15 cellular contexts compared by ENCODE assay signal in the genomic region with DNA sequence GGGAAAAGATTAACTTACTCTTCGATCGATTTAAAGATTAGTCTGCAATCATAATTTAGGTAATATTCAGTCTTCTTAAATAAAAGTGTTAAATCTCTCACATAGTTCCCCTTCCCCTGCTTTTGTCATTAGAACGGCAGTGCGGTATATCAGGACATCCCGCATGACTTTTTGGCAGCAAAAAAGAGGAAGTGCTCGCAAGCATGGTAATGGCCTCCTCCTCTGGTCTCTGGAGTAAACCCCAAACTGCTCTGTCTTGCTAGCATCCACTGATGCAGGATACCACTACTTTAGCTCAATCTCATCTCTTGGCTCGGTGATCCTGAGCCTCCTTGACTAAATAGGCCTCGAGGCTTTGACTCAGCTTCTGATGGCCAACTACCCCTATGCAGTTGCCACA.
DNase-seq lines count a peak whose midpoint lies in the region; ATAC-seq and TF ChIP-seq lines count a peak whose summit lies in the region.
"Had no signal": no experiment of that assay in that cellular context is flagged by ENCODE, and none has a peak within 500 bp of the region (broad histone marks: within the 10 kb centered on the region; RNA-seq: fewer than 3 reads in every experiment).

No MANE protein-coding gene starts in this region.

- H4K20me1 ChIP-seq in BLaER1 treated with 17β-estradiol and CSF1 and Interleukin-3, amounts not matched to agents 10 nM and 100 nM = no peaks in the 10 kb centered on the region
- no peaks in the 10 kb centered on the region for H4K20me1 ChIP-seq in SK-N-SH (ENCODE audit: insufficient read depth)

- peak overlapping the region in 2 of 11 experiments; percentile 2 to 13; a peak in 3 of 22 replicates for H3K9ac ChIP-seq in BLaER1 treated with 17β-estradiol and CSF1 and Interleukin-3, amounts not matched to agents 10 nM and 100 nM
- H3K9ac ChIP-seq in SK-N-SH = no peak overlapping the region

- H3K36me3 Mint-ChIP-seq in dendritic cell treated with granulocyte-macrophage colony-stimulating factor and Interleukin-4, amounts not matched to agents 40 ng/mL and 50 ng/mL, for 4 days (ENCODE audit: low read depth) = peaks cover 6% of the 10 kb centered on the region

- H3K27me3 ChIP-seq in BLaER1 treated with 17β-estradiol and CSF1 and Interleukin-3, amounts not matched to agents 10 nM and 100 nM = no peaks in the 10 kb centered on the region
- no peaks in the 10 kb centered on the region for H3K27me3 ChIP-seq in SK-N-SH (ENCODE audit: insufficient read depth)
- H3K27me3 ChIP-seq: SJSA1 had no signal

- H3K4me1 Mint-ChIP-seq in dendritic cell treated with granulocyte-macrophage colony-stimulating factor and Interleukin-4, amounts not matched to agents 40 ng/mL and 50 ng/mL, for 4 days (ENCODE audit: low read depth) = peaks cover 69% of the 10 kb centered on the region

- DNase-seq in MV-4-11 (lab: John Stamatoyannopoulos, UW) (peak; percentile 89), NCI-H2029 (lab: John Stamatoyannopoulos, UW) (no peak), SK-N-SH (no peak), Right ventricle myocardium superior (no peak), NCI-H187 (lab: John Stamatoyannopoulos, UW) (no peak)
- DNase-seq: activated CD8-positive, alpha-beta memory T cell treated with anti-CD3 and anti-CD28 coated beads, Interleukin-2, amount 50 U/mL, for 48 hours; DMS153; glutamatergic neuron; NCI-H1694; WERI-Rb-1 had no signal

- no peak for TF ChIP-seq RAD21 in SK-N-SH (IDR thresholded peaks at IDR 0.05; ENCODE audit: low read length)

- H3K4me3 ChIP-seq in BLaER1 treated with 17β-estradiol and CSF1 and Interleukin-3, amounts not matched to agents 10 nM and 100 nM = no peak overlapping the region
- no peak overlapping the region for H3K4me3 ChIP-seq in SK-N-SH (ENCODE audit: low read depth in 2 of 2, low read length in 1 of 2)
- H3K4me3 ChIP-seq: SJSA1 had no signal

- H3K4me2 ChIP-seq in BLaER1 treated with 17β-estradiol and CSF1 and Interleukin-3, amounts not matched to agents 10 nM and 100 nM = peak overlapping the region; percentile 49 to 75 (median 66)
- H3K4me2 ChIP-seq in SK-N-SH = no peak overlapping the region

- H3K27ac Mint-ChIP-seq in dendritic cell treated with granulocyte-macrophage colony-stimulating factor and Interleukin-4, amounts not matched to agents 40 ng/mL and 50 ng/mL, for 4 days = peak overlapping the region; percentile 74

- no peak overlapping the region for H2AFZ ChIP-seq in SK-N-SH (ENCODE audit: low read depth)

- no peaks in the 10 kb centered on the region for H3K9me2 ChIP-seq in SK-N-SH

- H3K4me1 ChIP-seq in BLaER1 treated with 17β-estradiol and CSF1 and Interleukin-3, amounts not matched to agents 10 nM and 100 nM = peaks cover 34 to 62% (median 49%) of the 10 kb centered on the region in 10 experiments
- H3K4me1 ChIP-seq in SK-N-SH (ENCODE audit: control insufficient read depth in 1 of 2, insufficient read depth in 2 of 2, low read depth in 1 of 2, low read length in 1 of 2) = peaks cover 0 to 8% of the 10 kb centered on the region in 2 experiments; a peak in 1 of 4 replicates
- H3K4me1 ChIP-seq: SJSA1 had no signal

- CTCF ChIA-PET in SK-N-SH (lab: Yijun Ruan, JAX) = no interaction called here

- TF ChIP-seq CTCF in SK-N-SH (IDR thresholded peaks at IDR 0.05) = no peak

- no peaks in the 10 kb centered on the region for H3K79me2 ChIP-seq in SK-N-SH (ENCODE audit: insufficient read depth)

- TF ChIP-seq EP300 in SK-N-SH (IDR thresholded peaks at IDR 0.05; ENCODE audit: borderline replicate concordance in 1 of 2, low read depth in 1 of 2, low read length in 1 of 2) = no peak

- peaks cover 0 to 5% (median 0%) of the 10 kb centered on the region in 11 experiments; a peak in 1 of 22 replicates for H3K36me3 ChIP-seq in BLaER1 treated with 17β-estradiol and CSF1 and Interleukin-3, amounts not matched to agents 10 nM and 100 nM
- no peaks in the 10 kb centered on the region for H3K36me3 ChIP-seq in SK-N-SH (replicated peaks in 1 of 2; ENCODE audit: control insufficient read depth in 1 of 2, insufficient read depth in 2 of 2, low read length in 1 of 2)
- H3K36me3 ChIP-seq: SJSA1, WERI-Rb-1 had no signal

- H3K9me3 ChIP-seq in BLaER1 treated with 17β-estradiol and CSF1 and Interleukin-3, amounts not matched to agents 10 nM and 100 nM (replicated peaks in 1 of 11) = peaks cover 8 to 47% (median 18%) of the 10 kb centered on the region in 11 experiments; a peak in 21 of 22 replicates
- no peaks in the 10 kb centered on the region for H3K9me3 ChIP-seq in SK-N-SH
- H3K9me3 ChIP-seq: SJSA1 had no signal

- intact Hi-C loops in dendritic cell treated with granulocyte-macrophage colony-stimulating factor and Interleukin-4, amounts not matched to agents 40 ng/mL and 50 ng/mL, for 4 days (cut with micrococcal nuclease) = loop anchor here (5.0 kb wide), 1 partner anchor 71 kb away; no protein-coding TSS in a partner anchor
- intact Hi-C loops in Right ventricle myocardium superior (cut with DNase I) = no loop called here

- H3K27ac ChIP-seq in BLaER1 treated with 17β-estradiol and CSF1 and Interleukin-3, amounts not matched to agents 10 nM and 100 nM = peak overlapping the region in 10 of 11 experiments; percentile 17 to 76 (median 63); a peak in 18 of 22 replicates
- no peak overlapping the region for H3K27ac ChIP-seq in SK-N-SH (ENCODE audit: low read depth in 2 of 2, low read length in 1 of 2)
- H3K27ac ChIP-seq: SJSA1, WERI-Rb-1 had no signal

- ATAC-seq in GM18907 (IDR thresholded peaks at IDR 0.05; ENCODE audit: unreplicated experiment) (peak; percentile 49), Right ventricle myocardium superior (ENCODE audit: poor library complexity) (no peak)

- POLR2A ChIA-PET in SK-N-SH (lab: Yijun Ruan, JAX) = no interaction called here

- H3F3A ChIP-seq in SK-N-SH (replicated peaks; ENCODE audit: insufficient read depth) = no peaks in the 10 kb centered on the region

- H3K4me3 Mint-ChIP-seq in dendritic cell treated with granulocyte-macrophage colony-stimulating factor and Interleukin-4, amounts not matched to agents 40 ng/mL and 50 ng/mL, for 4 days = no peak overlapping the region
- H3K4me3 Mint-ChIP-seq: central memory CD8-positive, alpha-beta T cell had no signal

- no peaks in the 10 kb centered on the region for H3K9me3 Mint-ChIP-seq in dendritic cell treated with granulocyte-macrophage colony-stimulating factor and Interleukin-4, amounts not matched to agents 40 ng/mL and 50 ng/mL, for 4 days
- H3K9me3 Mint-ChIP-seq: central memory CD8-positive, alpha-beta T cell had no signal

- no peaks in the 10 kb centered on the region for H3K27me3 Mint-ChIP-seq in dendritic cell treated with granulocyte-macrophage colony-stimulating factor and Interleukin-4, amounts not matched to agents 40 ng/mL and 50 ng/mL, for 4 days
- H3K27me3 Mint-ChIP-seq: central memory CD8-positive, alpha-beta T cell had no signal

- WGBS in SK-N-SH (ENCODE audit: low lambda C conversion rate) = 60% methylated on average over 8 of the region's 8 CpGs

TF ChIP-seq in SK-N-SH, 30 proteins besides CTCF, POLR2A, EP300 and RAD21:
- TF ChIP-seq USF2 (IDR thresholded peaks at IDR 0.05; ENCODE audit: borderline replicate concordance, low read depth, low read length) = no peak
- TF ChIP-seq SIN3A (IDR thresholded peaks at IDR 0.05; ENCODE audit: borderline replicate concordance, low read depth, low read length) = no peak
- no peak for TF ChIP-seq FOSL2 (IDR thresholded peaks at IDR 0.05; ENCODE audit: borderline replicate concordance, low read depth)
- TF ChIP-seq PBX3 (IDR thresholded peaks at IDR 0.05) = no peak
- TF ChIP-seq FOXM1 (IDR thresholded peaks at IDR 0.05; ENCODE audit: low read depth) = no peak
- TF ChIP-seq TAF1 (IDR thresholded peaks at IDR 0.05; ENCODE audit: borderline replicate concordance, low read depth, low read length) = no peak
- no peak for TF ChIP-seq MXI1 (IDR thresholded peaks at IDR 0.05; ENCODE audit: low read depth, low read length)
- TF ChIP-seq, protein P1, sequence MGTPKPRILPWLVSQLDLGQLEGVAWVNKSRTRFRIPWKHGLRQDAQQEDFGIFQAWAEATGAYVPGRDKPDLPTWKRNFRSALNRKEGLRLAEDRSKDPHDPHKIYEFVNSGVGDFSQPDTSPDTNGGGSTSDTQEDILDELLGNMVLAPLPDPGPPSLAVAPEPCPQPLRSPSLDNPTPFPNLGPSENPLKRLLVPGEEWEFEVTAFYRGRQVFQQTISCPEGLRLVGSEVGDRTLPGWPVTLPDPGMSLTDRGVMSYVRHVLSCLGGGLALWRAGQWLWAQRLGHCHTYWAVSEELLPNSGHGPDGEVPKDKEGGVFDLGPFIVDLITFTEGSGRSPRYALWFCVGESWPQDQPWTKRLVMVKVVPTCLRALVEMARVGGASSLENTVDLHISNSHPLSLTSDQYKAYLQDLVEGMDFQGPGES (IDR thresholded peaks at IDR 0.05; ENCODE audit: low read depth, low read length) = no peak
- TF ChIP-seq GATA2 (CRISPR knock-in tag; IDR thresholded peaks at IDR 0.05) = no peak
- no peak for TF ChIP-seq NFIC (IDR thresholded peaks at IDR 0.05; ENCODE audit: borderline replicate concordance)
- no peak for TF ChIP-seq MEF2A (IDR thresholded peaks at IDR 0.05; ENCODE audit: borderline replicate concordance, low read depth)
- TF ChIP-seq POLR2AphosphoS5 (IDR thresholded peaks at IDR 0.05; ENCODE audit: low read depth, low read length) = no peak

Comparison
In these comparisons a context has a peak if more than half of its experiments do, and no peak if none do; other contexts are left out.
1. H3K27ac ChIP-seq: peak in BLaER1 treated with 17β-estradiol and CSF1 and Interleukin-3, amounts not matched to agents 10 nM and 100 nM (10 of 11); none in SK-N-SH (0 of 2).